Comparison of ENCODE assay signal across 8 cellular contexts in genomic region chr9:105415344-105415980, GRCh38. TPM values are rescaled to one million over a fixed set of nuclear protein-coding genes. Genes with fewer than 3 reads are reported as not detected.
DNase-seq lines count a peak whose midpoint lies in the region; ATAC-seq and TF ChIP-seq lines count a peak whose summit lies in the region.

No MANE protein-coding gene starts in this region.

- BruUV-seq in PC-3 (replicated peaks; lab: Mats Ljungman, UMichigan): no TSS peak

- H3K36me3 ChIP-seq in PC-3 (ENCODE audit: low read depth, low read length): no peaks in the 10 kb centered on the region
- H3K36me3 ChIP-seq in aorta (ENCODE audit: control insufficient read depth in 1 of 2, insufficient read depth in 2 of 2, low read length in 1 of 2): no peaks in the 10 kb centered on the region

- CTCF ChIA-PET in PC-3 (lab: Charles Lee): no interaction called here

- H3K4me3 ChIP-seq in PC-3 (ENCODE audit: low read length) (no peak overlapping the region), aorta (ENCODE audit: low read length in 2 of 2) (no peak overlapping the region)

- peak; percentile 58 for ATAC-seq in GM19324 (IDR thresholded peaks at IDR 0.05; ENCODE audit: low FRiP score, unreplicated experiment)
- ATAC-seq in HG03469 (IDR thresholded peaks at IDR 0.05; ENCODE audit: unreplicated experiment): peak; percentile 55
- peak; percentile 78 for ATAC-seq in PC-3
- peak; percentile 76 for ATAC-seq in foreskin keratinocyte
- peak; percentile 85 for ATAC-seq in aorta (ENCODE audit: low FRiP score)

- peak overlapping the region; percentile 56; the same call in 1 of the 2 replicates for H2AFZ ChIP-seq in PC-3 (ENCODE audit: low read length)

- H3K9ac ChIP-seq in PC-3 (ENCODE audit: low read length): no peak overlapping the region

- H3K27me3 ChIP-seq in PC-3 (ENCODE audit: low read length) (no peaks in the 10 kb centered on the region), foreskin keratinocyte (no peaks in the 10 kb centered on the region), aorta (ENCODE audit: control insufficient read depth in 1 of 2, insufficient read depth in 2 of 2, low read length in 1 of 2) (no peaks in the 10 kb centered on the region)

- WGBS in aorta, 2 donors: 46 to 49% methylated on average over 13 of the region's 13 CpGs

- TF ChIP-seq CTCF in PC-3 (conservative IDR thresholded peaks at IDR 0.05; ENCODE audit: low read depth, low read length) (peak; percentile 94), foreskin keratinocyte (conservative IDR thresholded peaks at IDR 0.05) (peak; percentile 88)

- no peaks in the 10 kb centered on the region for H4K20me1 ChIP-seq in PC-3 (ENCODE audit: low read length)

- no peaks in the 10 kb centered on the region for H3K79me2 ChIP-seq in PC-3 (ENCODE audit: low read length)

- peak; percentile 52 for DNase-seq in COLO668 (lab: John Stamatoyannopoulos, UW; ENCODE audit: unreplicated experiment)
- DNase-seq in PC-3: peak; percentile 56
- peak; percentile 13 for DNase-seq in activated T-helper 1 cell treated with Interleukin-2 at 50 U/mL for 16 hours (ENCODE audit: low read depth)
- peak in 1 of 2 donors; percentile 22 for DNase-seq in foreskin keratinocyte
- DNase-seq in pons (ENCODE audit: low spot score): peak; percentile 70
- DNase-seq in aorta: no peak

- H3K9me2 ChIP-seq in PC-3 (replicated peaks; ENCODE audit: low read length): no peaks in the 10 kb centered on the region

- no peaks in the 10 kb centered on the region for H3F3A ChIP-seq in PC-3 (ENCODE audit: low read length, unreplicated experiment)

- H3K9me3 ChIP-seq in PC-3 (ENCODE audit: low read length) (no peaks in the 10 kb centered on the region), aorta (ENCODE audit: control insufficient read depth, low read length) (no peaks in the 10 kb centered on the region)

- H3K27ac ChIP-seq in PC-3 (ENCODE audit: low read length) (no peak overlapping the region), foreskin keratinocyte (no peak overlapping the region), aorta (ENCODE audit: low read depth in 1 of 2, low read length in 2 of 2) (no peak overlapping the region)

- POLR2A ChIA-PET in PC-3 (lab: Charles Lee; ENCODE audit: unreplicated experiment): no interaction called here

- H3K4me1 ChIP-seq in PC-3 (ENCODE audit: insufficient read depth, low read length) (peaks cover 8% of the 10 kb centered on the region; the same call in 1 of the 2 replicates), foreskin keratinocyte (no peaks in the 10 kb centered on the region), aorta (ENCODE audit: control insufficient read depth in 1 of 2, insufficient read depth in 2 of 2, low read length in 2 of 2) (peaks cover 0 to 2% of the 10 kb centered on the region in 2 donors)

- H3K4me2 ChIP-seq in PC-3 (ENCODE audit: low read length): peak overlapping the region; percentile 73

- intact Hi-C loops in PC-3 (cut with micrococcal nuclease) (loop anchor here (1.0 to 2.0 kb wide), 3 partner anchors 256 to 635 kb away; no protein-coding TSS in a partner anchor), aorta (cut with DNase I) (loop anchor here (2.0 to 10.0 kb wide), 6 partner anchors 251 to 631 kb away; partner anchors contain the start of gene ABCA1 (in 1 of the 2))

RNA-seq across cellular contexts. Expression of gene FSD1L, which starts 32.4 kb away (rescaled TPM):
- total RNA-seq in PC-3 (2014; rRNA removed) (1.7 and 2.1 TPM in 2 replicates), foreskin keratinocyte (3.7 and 5.4 TPM in 2 replicates), aorta (1 to 10 TPM; 4.6 to 6.9 TPM)
- polyA plus RNA-seq in foreskin keratinocyte (0.57 and 0.64 TPM in 2 replicates), aorta (1 to 10 TPM; 1.3 to 1.8 TPM)

Comparison
In these comparisons a context has a peak if more than half of its experiments do, and no peak if none do; other contexts are left out.
1. DNase-seq: peak in COLO668 (single experiment), PC-3 (single experiment), activated T-helper 1 cell treated with Interleukin-2 at 50 U/mL for 16 hours (single experiment) and pons (single experiment); none in aorta (0 of 2).
2. Peak in every context shown above with its lines, with median percentiles within 50 percentile points of each other: ATAC-seq.